In the genomic region with DNA sequence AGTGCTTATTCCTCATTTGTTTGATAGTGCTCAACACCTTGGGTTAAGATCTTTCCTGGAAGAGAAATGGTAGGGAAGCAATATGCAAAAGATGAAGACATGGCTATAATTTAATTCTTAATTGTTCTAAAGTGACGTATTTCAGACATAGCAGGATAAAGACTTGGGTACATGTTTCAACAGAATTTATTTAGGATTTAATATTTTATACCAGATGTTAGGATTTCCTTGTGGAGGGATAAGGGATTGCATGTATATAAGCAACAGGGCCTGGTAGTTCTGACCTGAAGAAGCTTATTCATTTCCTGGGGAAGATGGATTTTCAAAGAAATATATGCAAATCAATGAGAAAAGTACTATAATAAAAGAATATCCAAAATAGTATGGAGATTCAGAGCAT, we compare ENCODE assay signal across 23 cellular contexts.
DNase-seq lines count a peak whose midpoint lies in the region; ATAC-seq and TF ChIP-seq lines count a peak whose summit lies in the region.
"Had no signal": no experiment of that assay in that cellular context is flagged by ENCODE, and none has a peak within 500 bp of the region (broad histone marks: within the 10 kb centered on the region; RNA-seq: fewer than 3 reads in every experiment).

No MANE protein-coding gene starts in this region.

- no peak overlapping the region for H3K27ac ChIP-seq in foreskin keratinocyte
- H3K27ac ChIP-seq in aorta (ENCODE audit: low read depth in 1 of 2, low read length in 2 of 2), result no peak overlapping the region
- H3K27ac ChIP-seq: hepatocyte, psoas muscle, SJSA1, spleen, transverse colon had no signal

- no peak overlapping the region for H3K4me3 ChIP-seq in aorta (ENCODE audit: low read length in 2 of 2)
- H3K4me3 ChIP-seq: HAP-1, hepatocyte, psoas muscle, SJSA1, spleen, transverse colon had no signal

- no peaks in the 10 kb centered on the region for H3K27me3 Mint-ChIP-seq in type B pancreatic cell
- H3K27me3 Mint-ChIP-seq: activated naive CD8-positive, alpha-beta T cell had no signal

- H3K9me3 ChIP-seq in aorta (ENCODE audit: control insufficient read depth, low read length), result no peaks in the 10 kb centered on the region
- H3K9me3 ChIP-seq: HAP-1, psoas muscle, SJSA1, spleen, transverse colon had no signal

- ATAC-seq in SK-N-SH treated with all-trans-retinoic acid at 6 μM for 48 hours, result peak; percentile 56; the same call in 2 of the 3 replicates
- ATAC-seq in foreskin keratinocyte, result peak; percentile 48
- ATAC-seq in aorta (ENCODE audit: low FRiP score), result no peak
- ATAC-seq: activated CD4-positive, CD25-positive, alpha-beta regulatory T cell treated with anti-CD3 and anti-CD28 coated beads, Interleukin-2, amount 50 U/mL, for 24 hours; CD8-positive, alpha-beta T cell; naive thymus-derived CD8-positive, alpha-beta T cell; psoas muscle had no signal

- no peaks in the 10 kb centered on the region for H3K36me3 ChIP-seq in aorta (ENCODE audit: control insufficient read depth in 1 of 2, insufficient read depth in 2 of 2, low read length in 1 of 2)
- H3K36me3 ChIP-seq: HAP-1, SJSA1, spleen, transverse colon had no signal

- intact Hi-C loops in aorta (cut with DNase I), result no loop called here

- peaks cover 38% of the 10 kb centered on the region for H3K4me1 Mint-ChIP-seq in type B pancreatic cell (ENCODE audit: unreplicated experiment)

- no peaks in the 10 kb centered on the region for H3K36me3 Mint-ChIP-seq in type B pancreatic cell
- H3K36me3 Mint-ChIP-seq: activated naive CD8-positive, alpha-beta T cell; CD8-positive, alpha-beta T cell; naive thymus-derived CD8-positive, alpha-beta T cell had no signal

- H3K4me1 ChIP-seq in foreskin keratinocyte (peaks cover 4% of the 10 kb centered on the region), aorta (ENCODE audit: control insufficient read depth in 1 of 2, insufficient read depth in 2 of 2, low read length in 2 of 2) (no peaks in the 10 kb centered on the region)
- H3K4me1 ChIP-seq: psoas muscle, transverse colon had no signal

- TF ChIP-seq CTCF in foreskin keratinocyte (conservative IDR thresholded peaks at IDR 0.05), result peak; percentile 51
- peak; percentile 68 for TF ChIP-seq CTCF in type B pancreatic cell (conservative IDR thresholded peaks at IDR 0.05)

- H3K9me3 Mint-ChIP-seq in type B pancreatic cell, result no peaks in the 10 kb centered on the region
- H3K9me3 Mint-ChIP-seq: CD8-positive, alpha-beta T cell had no signal

- WGBS in aorta, 2 donors, result 92 to 100% methylated on average over 1 of the region's 1 CpG

- peaks cover 6% of the 10 kb centered on the region for H3K27me3 ChIP-seq in foreskin keratinocyte
- no peaks in the 10 kb centered on the region for H3K27me3 ChIP-seq in aorta (ENCODE audit: control insufficient read depth in 1 of 2, insufficient read depth in 2 of 2, low read length in 1 of 2)
- H3K27me3 ChIP-seq: hepatocyte, SJSA1, spleen, transverse colon had no signal

- no peak overlapping the region for H3K27ac Mint-ChIP-seq in type B pancreatic cell
- H3K27ac Mint-ChIP-seq: activated naive CD8-positive, alpha-beta T cell; CD8-positive, alpha-beta T cell; naive thymus-derived CD8-positive, alpha-beta T cell had no signal

- DNase-seq in NCI-H82 (lab: John Stamatoyannopoulos, UW) (peak; percentile 0), NCI-H82 treated with DMSO at 0.1 percent for 48 hours (lab: John Stamatoyannopoulos, UW; ENCODE audit: unreplicated experiment) (no peak), foreskin keratinocyte (no peak), type B pancreatic cell (ENCODE audit: extremely low spot score, unreplicated experiment) (no peak), aorta (no peak), kidney glomerular epithelial cell (lab: John Stamatoyannopoulos, UW) (no peak)
- no peak for DNase-seq in stimulated activated CD8-positive, alpha-beta memory T cell treated with anti-CD3 and anti-CD28 coated beads, Interleukin-4, amount 100 ng/mL, for 48 hours
- DNase-seq: ACHN; activated T-cell treated with anti-CD3 and anti-CD28 coated beads, Interleukin-2, amount 50 U/mL, for 48 hours; CD8-positive, alpha-beta T cell; KBM-7; naive thymus-derived CD8-positive, alpha-beta T cell; NCI-H1092 treated with DMSO at 0.1 percent for 48 hours; NCI-H510A; psoas muscle; spleen; transverse colon had no signal

- no peak overlapping the region for H3K4me3 Mint-ChIP-seq in type B pancreatic cell
- H3K4me3 Mint-ChIP-seq: activated naive CD8-positive, alpha-beta T cell; CD8-positive, alpha-beta T cell; naive thymus-derived CD8-positive, alpha-beta T cell had no signal

TF ChIP-seq in SK-N-SH treated with all-trans-retinoic acid at 6 μM for 48 hours, 23 proteins besides CTCF, POLR2A, EP300 and RAD21:
- no peak for TF ChIP-seq PATZ1 (CRISPR knock-in tag; IDR thresholded peaks at IDR 0.05; ENCODE audit: borderline replicate concordance)
